In genomic region chr17:54736573-54736972, GRCh38 we compare ENCODE assay signal across 19 cellular contexts.
"Had no signal": no experiment of that assay in that cellular context is flagged by ENCODE, and none has a peak within 500 bp of the region (broad histone marks: within the 10 kb centered on the region; RNA-seq: fewer than 3 reads in every experiment).

No MANE protein-coding gene starts in this region.

- FAIRE-seq: astrocyte, endometrium, frontal cortex, kidney had no signal

- H3K4me1 ChIP-seq: breast epithelium, left lung, upper lobe of right lung had no signal

- H3K27ac ChIP-seq: breast epithelium, coronary artery, left lung, parathyroid adenoma, right lobe of liver, upper lobe of right lung had no signal

- DNase-seq: activated CD4-positive, alpha-beta T cell treated with anti-CD3 and anti-CD28 coated beads, Interleukin-2, amount 10 ng/mL, durations not matched to agents 7 days and 5 days; activated CD8-positive, alpha-beta memory T cell treated with anti-CD3 and anti-CD28 coated beads, Interleukin-2, amount 50 U/mL, for 4 hours; activated effector memory CD4-positive, alpha-beta T cell treated with anti-CD3 and anti-CD28 coated beads, Interleukin-2, amount 50 U/mL, for 16 hours; activated naive CD4-positive, alpha-beta T cell treated with anti-CD3 and anti-CD28 coated beads, Interleukin-2, amount 50 U/mL, for 16 hours; activated T-cell treated with anti-CD3 and anti-CD28 coated beads, Interleukin-2, amount 50 U/mL, for 48 hours; erythroblast; kidney; left lung; midbrain; right lobe of liver; stimulated activated CD4-positive, alpha-beta T cell treated with anti-CD3 and anti-CD28 coated beads, Interleukin-4, amount 100 ng/mL, for 4 hours; stimulated activated naive B cell treated with anti-CD40 and anti-IgM and Interleukin-4, amounts not matched to agents 10 μg/mL and 1 μg/mL and 100 μg/mL, for 72 hours; upper lobe of right lung had no signal

- H3K79me2 ChIP-seq: parathyroid adenoma had no signal

- H3K9me3 ChIP-seq: right lobe of liver, upper lobe of right lung had no signal

- H3K9ac ChIP-seq: parathyroid adenoma had no signal

- ATAC-seq: left lung; right lobe of liver; stimulated activated naive B cell treated with anti-CD40 and anti-IgM and Interleukin-4, amounts not matched to agents 10 μg/mL and 1 μg/mL and 100 μg/mL, for 72 hours; upper lobe of right lung had no signal

- H3K27me3 ChIP-seq: breast epithelium, left lung, right lobe of liver, upper lobe of right lung had no signal

- H2AFZ ChIP-seq: parathyroid adenoma had no signal

- H3K4me3 ChIP-seq: breast epithelium, coronary artery, left lung, right lobe of liver, upper lobe of right lung had no signal

- H3K36me3 ChIP-seq: breast epithelium, left lung, right lobe of liver, upper lobe of right lung had no signal
